In genomic region chr14:22982477-22983245, GRCh38 we compare ENCODE assay signal across 8 cellular contexts. TPM values are rescaled to one million over a fixed set of nuclear protein-coding genes. Genes with fewer than 3 reads are reported as not detected.
A peak's percentile ranks its signal among the peaks of the same experiment; 100 is the strongest.
DNase-seq lines count a peak whose midpoint lies in the region; ATAC-seq, FAIRE-seq and TF ChIP-seq lines count a peak whose summit lies in the region.

Gene AJUBA (minus strand): TSS chr14:22982551. CDS start chr14:22982266, 285 bp downstream.

- H3K4me3 ChIP-seq in effector memory CD4-positive, alpha-beta T cell (ENCODE audit: insufficient read depth, low read depth, low read length, poor library complexity, severe bottlenecking): peak within 1 kb of the TSS; percentile 72
- H3K4me3 ChIP-seq in lung: peak within 1 kb of the TSS; percentile 67

- TF ChIP-seq POLR2A in H54 (IDR thresholded peaks at IDR 0.05; ENCODE audit: low read depth, low read length): peak; percentile 44

- DNase-seq in H54 (ENCODE audit: insufficient read length, low spot score): no peak
- peak; percentile 8 for DNase-seq in NCI-H526 treated with DMSO at 0.1 percent for 48 hours (lab: John Stamatoyannopoulos, UW)
- peak; percentile 81 for DNase-seq in activated CD8-positive, alpha-beta T cell treated with anti-CD3 and anti-CD28 coated beads, Interleukin-2, amount 10 ng/mL, durations not matched to agents 7 days and 5 days
- peak; percentile 25 to 53 (median 48) for DNase-seq in effector memory CD4-positive, alpha-beta T cell
- peak; percentile 92 for DNase-seq in lung (ENCODE audit: low spot score)
- peak; percentile 40 to 65 (median 46) for DNase-seq in stimulated activated CD4-positive, alpha-beta T cell treated with anti-CD3 and anti-CD28 coated beads, TNF-alpha, amount 100 ng/mL, for 1 hour (ENCODE audit: low read depth in 3 of 3, low spot score in 1 of 3)

- no peaks in the 10 kb centered on the region for H3K9me3 ChIP-seq in effector memory CD4-positive, alpha-beta T cell (ENCODE audit: control insufficient read depth, low read length)
- no peaks in the 10 kb centered on the region for H3K9me3 ChIP-seq in lung (ENCODE audit: control insufficient read depth in 2 of 2, insufficient read depth in 1 of 2, low read length in 1 of 2)

- H3K4me3 Mint-ChIP-seq in activated CD8-positive, alpha-beta T cell treated with anti-CD3 and anti-CD28 coated beads, Interleukin-2, amount 10 ng/mL, durations not matched to agents 7 days and 5 days: peak within 1 kb of the TSS; percentile 56

- POLR2A ChIA-PET in activated CD8-positive, alpha-beta T cell treated with anti-CD3 and anti-CD28 coated beads, Interleukin-2, amount 10 ng/mL, durations not matched to agents 7 days and 5 days (lab: Charles Lee): interaction anchor here (0.6 to 1.0 kb wide), 4 partner anchors 10 to 69 kb away, joined by 3 read pairs; partner anchors contain the start of gene HAUS4

- H3K4me1 ChIP-seq in effector memory CD4-positive, alpha-beta T cell (ENCODE audit: control insufficient read depth, insufficient read depth, low read length, poor library complexity, severe bottlenecking): peaks cover 22% of the 10 kb centered on the region
- H3K4me1 ChIP-seq in lung (ENCODE audit: control insufficient read depth in 2 of 2, insufficient read depth in 2 of 2, low read length in 2 of 2): peaks cover 0 to 16% of the 10 kb centered on the region in 2 donors

- WGBS in lung, 2 donors: 1% methylated on average over 47 to 48 of the region's 48 CpGs

- H3K4me1 Mint-ChIP-seq in activated CD8-positive, alpha-beta T cell treated with anti-CD3 and anti-CD28 coated beads, Interleukin-2, amount 10 ng/mL, durations not matched to agents 7 days and 5 days (ENCODE audit: low read depth): peaks cover 6% of the 10 kb centered on the region

- H3K9me3 Mint-ChIP-seq in activated CD8-positive, alpha-beta T cell treated with anti-CD3 and anti-CD28 coated beads, Interleukin-2, amount 10 ng/mL, durations not matched to agents 7 days and 5 days (ENCODE audit: insufficient read depth): no peaks in the 10 kb centered on the region

- no peak within 1 kb of the TSS for H3K27ac Mint-ChIP-seq in activated CD8-positive, alpha-beta T cell treated with anti-CD3 and anti-CD28 coated beads, Interleukin-2, amount 10 ng/mL, durations not matched to agents 7 days and 5 days

- TF ChIP-seq CTCF in C4-2B (conservative IDR thresholded peaks at IDR 0.05) (no peak), lung (IDR thresholded peaks at IDR 0.05; ENCODE audit: control extremely low read depth, extremely low read depth) (no peak)

- H3K27ac ChIP-seq in C4-2B: peak within 1 kb of the TSS; percentile 82
- no peak within 1 kb of the TSS for H3K27ac ChIP-seq in effector memory CD4-positive, alpha-beta T cell (ENCODE audit: insufficient read depth, low read length, poor library complexity, severe bottlenecking)
- peak within 1 kb of the TSS; percentile 69 to 92 for H3K27ac ChIP-seq in lung (ENCODE audit: low read depth in 1 of 2, low read length in 1 of 2)

- no peaks in the 10 kb centered on the region for H3K27me3 ChIP-seq in effector memory CD4-positive, alpha-beta T cell (replicated peaks; ENCODE audit: control insufficient read depth, insufficient read depth, low read length, poor library complexity, severe bottlenecking)
- H3K27me3 ChIP-seq in lung (ENCODE audit: control insufficient read depth, insufficient read depth): no peaks in the 10 kb centered on the region

- H3K36me3 Mint-ChIP-seq in activated CD8-positive, alpha-beta T cell treated with anti-CD3 and anti-CD28 coated beads, Interleukin-2, amount 10 ng/mL, durations not matched to agents 7 days and 5 days (ENCODE audit: low read depth): no peaks in the 10 kb centered on the region

- ATAC-seq in activated CD8-positive, alpha-beta T cell treated with anti-CD3 and anti-CD28 coated beads, Interleukin-2, amount 10 ng/mL, durations not matched to agents 7 days and 5 days: peak; percentile 85
- ATAC-seq in lung (ENCODE audit: insufficient read depth, low FRiP score) (peak; percentile 75), HG02973 (IDR thresholded peaks at IDR 0.05; ENCODE audit: unreplicated experiment) (no peak)

- peaks cover 19% of the 10 kb centered on the region for H3K27me3 Mint-ChIP-seq in activated CD8-positive, alpha-beta T cell treated with anti-CD3 and anti-CD28 coated beads, Interleukin-2, amount 10 ng/mL, durations not matched to agents 7 days and 5 days (ENCODE audit: low read depth)

- no peaks in the 10 kb centered on the region for H3K36me3 ChIP-seq in effector memory CD4-positive, alpha-beta T cell (ENCODE audit: control insufficient read depth, insufficient read depth, low read length)
- no peaks in the 10 kb centered on the region for H3K36me3 ChIP-seq in lung (ENCODE audit: control insufficient read depth in 2 of 2, insufficient read depth in 2 of 2, low read length in 2 of 2)

- CTCF ChIA-PET in activated CD8-positive, alpha-beta T cell treated with anti-CD3 and anti-CD28 coated beads, Interleukin-2, amount 10 ng/mL, durations not matched to agents 7 days and 5 days (lab: Charles Lee): interaction anchor here (0.6 to 9.7 kb wide), 30 partner anchors 10 to 1163 kb away, joined by 3 to 489 read pairs (median 4); partner anchors contain the start of genes ACIN1, C14orf119, CDH24 and HAUS4

- FAIRE-seq in H54 (lab: Jason Lieb, UNC): no peak

RNA-seq across cellular contexts. Expression of gene AJUBA, which starts in this region (rescaled TPM):
- 1 to 10 TPM in 1 of 2 experiments, under 1 TPM in 1; 0.74 to 1.4 TPM for total RNA-seq in activated CD8-positive, alpha-beta T cell treated with anti-CD3 and anti-CD28 coated beads, Interleukin-2, amount 10 ng/mL, durations not matched to agents 7 days and 5 days
- total RNA-seq in lung: 10 to 100 TPM; 33.8 to 34.2 TPM
- polyA plus RNA-seq in lung: 10 to 100 TPM in 1 of 2 donors, 1 to 10 TPM in 1; 7.2 to 23.7 TPM

Comparison
In these comparisons a context has a peak if more than half of its experiments do, and no peak if none do; other contexts are left out.
1. RNA of gene AJUBA (total RNA-seq): 33.8 to 34.2 TPM in lung; 0.74 to 1.4 TPM in activated CD8-positive, alpha-beta T cell treated with anti-CD3 and anti-CD28 coated beads, Interleukin-2, amount 10 ng/mL, durations not matched to agents 7 days and 5 days; every median in the first group is over 10 times any median in the second.